ENCODE assay signal across 1 cellular context in the genomic region with DNA sequence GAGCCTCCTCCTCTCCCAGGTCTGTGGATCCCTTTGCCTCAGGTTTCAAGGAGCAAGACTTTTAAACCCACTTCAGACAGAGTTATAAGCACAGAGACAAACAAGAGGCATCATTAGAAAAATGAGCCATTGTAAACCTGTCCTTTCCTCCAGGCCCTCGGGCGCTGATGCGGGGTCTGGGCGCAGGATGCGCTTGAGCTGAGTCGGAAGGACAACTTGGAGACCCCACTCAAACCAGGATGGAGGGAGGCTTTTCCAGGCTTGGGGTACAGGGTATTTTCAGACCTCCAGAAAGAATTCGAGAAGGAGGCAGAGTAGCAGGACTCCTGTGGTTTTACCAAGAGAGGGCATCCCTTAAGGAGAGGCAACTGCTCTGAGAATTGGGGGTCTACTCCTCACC.
TF ChIP-seq lines count a peak whose summit lies in the region.

No MANE protein-coding gene starts in this region.

TF ChIP-seq in GM23338, 12 proteins besides CTCF, POLR2A, EP300 and RAD21 (continued from another document):
- TF ChIP-seq, protein P1, sequence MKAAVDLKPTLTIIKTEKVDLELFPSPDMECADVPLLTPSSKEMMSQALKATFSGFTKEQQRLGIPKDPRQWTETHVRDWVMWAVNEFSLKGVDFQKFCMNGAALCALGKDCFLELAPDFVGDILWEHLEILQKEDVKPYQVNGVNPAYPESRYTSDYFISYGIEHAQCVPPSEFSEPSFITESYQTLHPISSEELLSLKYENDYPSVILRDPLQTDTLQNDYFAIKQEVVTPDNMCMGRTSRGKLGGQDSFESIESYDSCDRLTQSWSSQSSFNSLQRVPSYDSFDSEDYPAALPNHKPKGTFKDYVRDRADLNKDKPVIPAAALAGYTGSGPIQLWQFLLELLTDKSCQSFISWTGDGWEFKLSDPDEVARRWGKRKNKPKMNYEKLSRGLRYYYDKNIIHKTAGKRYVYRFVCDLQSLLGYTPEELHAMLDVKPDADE (IDR thresholded peaks at IDR 0.05) = no peak
- TF ChIP-seq STAT1 (IDR thresholded peaks at IDR 0.05; ENCODE audit: unreplicated experiment) (no peak), POLR2AphosphoS5 (IDR thresholded peaks at IDR 0.05; ENCODE audit: low read depth) (no peak), EZH2 (IDR thresholded peaks at IDR 0.05; ENCODE audit: low read depth, unreplicated experiment) (no peak), EZH2phosphoT487 (IDR thresholded peaks at IDR 0.05; ENCODE audit: unreplicated experiment) (no peak), ZNF114 (CRISPR knock-in tag; IDR thresholded peaks at IDR 0.05) (no peak), ZNF331 (CRISPR knock-in tag; IDR thresholded peaks at IDR 0.05; ENCODE audit: low read depth) (no peak), CREB1 (CRISPR knock-in tag; IDR thresholded peaks at IDR 0.05; ENCODE audit: low read depth) (no peak)
- TF ChIP-seq, protein P2, sequence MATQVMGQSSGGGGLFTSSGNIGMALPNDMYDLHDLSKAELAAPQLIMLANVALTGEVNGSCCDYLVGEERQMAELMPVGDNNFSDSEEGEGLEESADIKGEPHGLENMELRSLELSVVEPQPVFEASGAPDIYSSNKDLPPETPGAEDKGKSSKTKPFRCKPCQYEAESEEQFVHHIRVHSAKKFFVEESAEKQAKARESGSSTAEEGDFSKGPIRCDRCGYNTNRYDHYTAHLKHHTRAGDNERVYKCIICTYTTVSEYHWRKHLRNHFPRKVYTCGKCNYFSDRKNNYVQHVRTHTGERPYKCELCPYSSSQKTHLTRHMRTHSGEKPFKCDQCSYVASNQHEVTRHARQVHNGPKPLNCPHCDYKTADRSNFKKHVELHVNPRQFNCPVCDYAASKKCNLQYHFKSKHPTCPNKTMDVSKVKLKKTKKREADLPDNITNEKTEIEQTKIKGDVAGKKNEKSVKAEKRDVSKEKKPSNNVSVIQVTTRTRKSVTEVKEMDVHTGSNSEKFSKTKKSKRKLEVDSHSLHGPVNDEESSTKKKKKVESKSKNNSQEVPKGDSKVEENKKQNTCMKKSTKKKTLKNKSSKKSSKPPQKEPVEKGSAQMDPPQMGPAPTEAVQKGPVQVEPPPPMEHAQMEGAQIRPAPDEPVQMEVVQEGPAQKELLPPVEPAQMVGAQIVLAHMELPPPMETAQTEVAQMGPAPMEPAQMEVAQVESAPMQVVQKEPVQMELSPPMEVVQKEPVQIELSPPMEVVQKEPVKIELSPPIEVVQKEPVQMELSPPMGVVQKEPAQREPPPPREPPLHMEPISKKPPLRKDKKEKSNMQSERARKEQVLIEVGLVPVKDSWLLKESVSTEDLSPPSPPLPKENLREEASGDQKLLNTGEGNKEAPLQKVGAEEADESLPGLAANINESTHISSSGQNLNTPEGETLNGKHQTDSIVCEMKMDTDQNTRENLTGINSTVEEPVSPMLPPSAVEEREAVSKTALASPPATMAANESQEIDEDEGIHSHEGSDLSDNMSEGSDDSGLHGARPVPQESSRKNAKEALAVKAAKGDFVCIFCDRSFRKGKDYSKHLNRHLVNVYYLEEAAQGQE (IDR thresholded peaks at IDR 0.05; ENCODE audit: unreplicated experiment) = no peak
